ENCODE assay signal across 17 cellular contexts in the genomic region with DNA sequence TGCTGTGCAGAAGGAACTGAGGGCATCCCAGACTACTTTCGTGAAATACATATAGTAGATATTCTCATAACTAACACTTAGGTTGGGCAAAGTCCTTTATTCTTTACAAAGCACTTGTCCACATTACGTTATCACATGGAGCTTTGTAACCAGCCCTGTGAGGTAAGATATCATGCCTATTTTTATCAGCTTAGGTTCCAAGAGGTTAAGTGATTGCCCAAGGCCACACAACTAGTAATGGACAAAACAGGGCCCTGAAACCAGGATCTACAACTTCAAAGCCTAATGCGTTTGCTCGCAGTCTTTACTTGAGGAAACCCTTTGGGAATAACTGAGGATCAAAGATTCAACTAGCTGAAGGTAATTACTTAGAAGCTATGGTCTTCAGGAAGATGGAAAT.
A peak's percentile ranks its signal among the peaks of the same experiment; 100 is the strongest.
DNase-seq lines count a peak whose midpoint lies in the region; ATAC-seq, FAIRE-seq and TF ChIP-seq lines count a peak whose summit lies in the region.
"Had no signal": no experiment of that assay in that cellular context is flagged by ENCODE, and none has a peak within 500 bp of the region (broad histone marks: within the 10 kb centered on the region; RNA-seq: fewer than 3 reads in every experiment).

No MANE protein-coding gene starts in this region.

- no peaks in the 10 kb centered on the region for H3K36me3 ChIP-seq in CD8-positive, alpha-beta T cell (ENCODE audit: insufficient read depth, low read length)
- H3K36me3 ChIP-seq in astrocyte (ENCODE audit: insufficient read depth, low read length) (no peaks in the 10 kb centered on the region), pancreas (no peaks in the 10 kb centered on the region)

- H3K36me3 Mint-ChIP-seq in CD8-positive, alpha-beta T cell = no peaks in the 10 kb centered on the region
- H3K36me3 Mint-ChIP-seq in astrocyte (ENCODE audit: low read depth, unreplicated experiment) = no peaks in the 10 kb centered on the region

- POLR2A ChIA-PET in A549 (lab: Yijun Ruan, JAX) = no interaction called here
- POLR2A ChIA-PET in CD8-positive, alpha-beta T cell (lab: Charles Lee) = no interaction called here

- no peaks in the 10 kb centered on the region for H3K27me3 Mint-ChIP-seq in CD8-positive, alpha-beta T cell (ENCODE audit: low read depth)
- H3K27me3 Mint-ChIP-seq in astrocyte (ENCODE audit: low read depth, unreplicated experiment) = no peaks in the 10 kb centered on the region
- H3K27me3 Mint-ChIP-seq: CD4-positive, alpha-beta T cell had no signal

- no peak for TF ChIP-seq RAD21 in A549 (conservative IDR thresholded peaks at IDR 0.05 in 1 of 2, IDR thresholded peaks at IDR 0.05 in 1 of 2)

- H3K4me3 ChIP-seq in A549 (no peak overlapping the region), astrocyte (ENCODE audit: insufficient read depth, low read depth, low read length) (no peak overlapping the region), pancreas (no peak overlapping the region)
- H3K4me3 ChIP-seq in CD8-positive, alpha-beta T cell (ENCODE audit: low read depth, low read length) = no peak overlapping the region
- H3K4me3 ChIP-seq: GM12878, GM23248, HAP-1, K562 had no signal

- H3K27ac ChIP-seq in A549 = no peak overlapping the region
- no peak overlapping the region for H3K27ac ChIP-seq in CD8-positive, alpha-beta T cell (ENCODE audit: low read depth, low read length)
- H3K27ac ChIP-seq in astrocyte (ENCODE audit: low read depth, low read length) = no peak overlapping the region
- H3K27ac ChIP-seq in pancreas = no peak overlapping the region
- H3K27ac ChIP-seq: C4-2B, GM23248 had no signal

- peak overlapping the region; percentile 35 for H3K27ac Mint-ChIP-seq in CD8-positive, alpha-beta T cell
- H3K27ac Mint-ChIP-seq in astrocyte (ENCODE audit: unreplicated experiment) = no peak overlapping the region
- H3K27ac Mint-ChIP-seq: CD4-positive, alpha-beta T cell had no signal

- ATAC-seq in A549 (no peak), pancreas (peak in 3 of 4 donors; percentile 57 to 81 (median 72)), GM18868 (IDR thresholded peaks at IDR 0.05; ENCODE audit: unreplicated experiment) (no peak), GM18511 (IDR thresholded peaks at IDR 0.05; ENCODE audit: unreplicated experiment) (no peak)
- ATAC-seq in CD8-positive, alpha-beta T cell = no peak
- ATAC-seq: GM12878, K562 had no signal

- no peaks in the 10 kb centered on the region for H3K79me2 ChIP-seq in astrocyte (ENCODE audit: insufficient read depth, low read length)

- TF ChIP-seq EP300 in A549 (IDR thresholded peaks at IDR 0.05) = no peak

- no peak overlapping the region for H2AFZ ChIP-seq in astrocyte (ENCODE audit: low read depth, low read length)
- H2AFZ ChIP-seq: GM23248 had no signal

- peaks cover 14% of the 10 kb centered on the region for H3K4me1 ChIP-seq in A549
- peaks cover 7% of the 10 kb centered on the region for H3K4me1 ChIP-seq in CD8-positive, alpha-beta T cell (ENCODE audit: insufficient read depth, low read length)
- no peaks in the 10 kb centered on the region for H3K4me1 ChIP-seq in astrocyte (ENCODE audit: insufficient read depth, low read length)
- no peaks in the 10 kb centered on the region for H3K4me1 ChIP-seq in pancreas

- no peak overlapping the region for H3K4me2 ChIP-seq in A549
- no peak overlapping the region for H3K4me2 ChIP-seq in astrocyte (ENCODE audit: low read length)

- 76% methylated on average over 4 of the region's 4 CpGs for WGBS in A549 (ENCODE audit: missing lambda C conversion rate)
- WGBS in pancreas, 2 donors = 48 to 58% methylated on average over 4 of the region's 4 CpGs

- no peak overlapping the region for H3K4me3 Mint-ChIP-seq in CD8-positive, alpha-beta T cell
- no peak overlapping the region for H3K4me3 Mint-ChIP-seq in astrocyte (ENCODE audit: unreplicated experiment)
- H3K4me3 Mint-ChIP-seq: CD4-positive, alpha-beta T cell had no signal

- intact Hi-C loops in CD8-positive, alpha-beta T cell (cut with DNase I, micrococcal nuclease) = no loop called here
- intact Hi-C loops in pancreas (cut with DNase I) = no loop called here

- H4K20me1 ChIP-seq in astrocyte (ENCODE audit: insufficient read depth, low read length) = no peaks in the 10 kb centered on the region

- TF ChIP-seq CTCF in A549 (IDR thresholded peaks at IDR 0.05) (no peak), astrocyte (IDR thresholded peaks at IDR 0.05; ENCODE audit: insufficient read depth, low read depth, low read length) (no peak), pancreas (IDR thresholded peaks at IDR 0.05) (no peak)
- no peak for TF ChIP-seq CTCF in CD8-positive, alpha-beta T cell (IDR thresholded peaks at IDR 0.05)

- H3K4me1 Mint-ChIP-seq in CD8-positive, alpha-beta T cell (ENCODE audit: low read depth) = peaks cover 12% of the 10 kb centered on the region
- H3K4me1 Mint-ChIP-seq in astrocyte (ENCODE audit: low read depth, unreplicated experiment) = peaks cover 10% of the 10 kb centered on the region

- no peaks in the 10 kb centered on the region for H3K9me3 ChIP-seq in A549
- H3K9me3 ChIP-seq in CD8-positive, alpha-beta T cell (ENCODE audit: low read length) = no peaks in the 10 kb centered on the region
- no peaks in the 10 kb centered on the region for H3K9me3 ChIP-seq in astrocyte (ENCODE audit: insufficient read depth, low read depth, low read length)
- no peaks in the 10 kb centered on the region for H3K9me3 ChIP-seq in pancreas

- CTCF ChIA-PET in A549 (lab: Yijun Ruan, JAX) = interaction anchor here (0.8 kb wide), 1 partner anchor 55 kb away, joined by 3 read pairs; no protein-coding TSS in a partner anchor
- CTCF ChIA-PET in CD8-positive, alpha-beta T cell (lab: Charles Lee) = no interaction called here

- peak; percentile 51 for FAIRE-seq in A549 (lab: Jason Lieb, UNC)
- peak; percentile 23 for FAIRE-seq in astrocyte (lab: Jason Lieb, UNC)
- FAIRE-seq in pancreas (lab: Jason Lieb, UNC) = no peak
- FAIRE-seq: A204.1, GM12878, K562 had no signal

- no peak for TF ChIP-seq POLR2A in A549 (IDR thresholded peaks at IDR 0.05; ENCODE audit: low read length)

- no peaks in the 10 kb centered on the region for H3K27me3 ChIP-seq in CD8-positive, alpha-beta T cell (ENCODE audit: insufficient read depth, low read length)
- H3K27me3 ChIP-seq in astrocyte (ENCODE audit: insufficient read depth, low read length) = no peaks in the 10 kb centered on the region
- H3K27me3 ChIP-seq in pancreas = peaks cover 0 to 10% (median 0%) of the 10 kb centered on the region in 4 donors

- no peaks in the 10 kb centered on the region for H3K9me3 Mint-ChIP-seq in CD8-positive, alpha-beta T cell
- H3K9me3 Mint-ChIP-seq in astrocyte (ENCODE audit: unreplicated experiment) = no peaks in the 10 kb centered on the region
- H3K9me3 Mint-ChIP-seq: CD4-positive, alpha-beta T cell had no signal

- H3K9ac ChIP-seq in astrocyte (ENCODE audit: low read length) = no peak overlapping the region
- H3K9ac ChIP-seq: GM23248 had no signal

- DNase-seq in A549 (ENCODE audit: low read depth in 1 of 2, low spot score in 1 of 2) (no peak), astrocyte (ENCODE audit: low read depth) (no peak), pancreas (no peak), NCI-H524 treated with DMSO at 0.1 percent for 48 hours (lab: John Stamatoyannopoulos, UW) (no peak)
- DNase-seq in CD8-positive, alpha-beta T cell = no peak
- DNase-seq: AML-193; CD4-positive, alpha-beta T cell; DMS79 treated with DMSO at 0.1 percent for 48 hours; GM23248; IMR-90 had no signal

TF ChIP-seq in A549, 52 proteins besides CTCF, POLR2A, EP300 and RAD21 (continues in another document):
- TF ChIP-seq MAZ (IDR thresholded peaks at IDR 0.05; ENCODE audit: borderline replicate concordance, low read depth, low read length) (no peak), RFX5 (IDR thresholded peaks at IDR 0.05) (no peak), FOSB (CRISPR knock-in tag; IDR thresholded peaks at IDR 0.05) (no peak), KDM1A (IDR thresholded peaks at IDR 0.05; ENCODE audit: low read depth) (no peak), NR3C1 (IDR thresholded peaks at IDR 0.05) (no peak), HDAC2 (IDR thresholded peaks at IDR 0.05) (no peak), ZSCAN20 (CRISPR knock-in tag; IDR thresholded peaks at IDR 0.05) (no peak), CHD2 (IDR thresholded peaks at IDR 0.05; ENCODE audit: low read length, partially characterized antibody) (no peak), ZFP36 (IDR thresholded peaks at IDR 0.05; ENCODE audit: borderline replicate concordance, partially characterized antibody) (no peak), FOXS1 (CRISPR knock-in tag; IDR thresholded peaks at IDR 0.05) (no peak), JUNB (IDR thresholded peaks at IDR 0.05) (no peak), EHMT2 (IDR thresholded peaks at IDR 0.05; ENCODE audit: low read depth) (no peak)
- TF ChIP-seq, protein P1, sequence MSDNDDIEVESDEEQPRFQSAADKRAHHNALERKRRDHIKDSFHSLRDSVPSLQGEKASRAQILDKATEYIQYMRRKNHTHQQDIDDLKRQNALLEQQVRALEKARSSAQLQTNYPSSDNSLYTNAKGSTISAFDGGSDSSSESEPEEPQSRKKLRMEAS (IDR thresholded peaks at IDR 0.05) = no peak
- TF ChIP-seq, protein P2, sequence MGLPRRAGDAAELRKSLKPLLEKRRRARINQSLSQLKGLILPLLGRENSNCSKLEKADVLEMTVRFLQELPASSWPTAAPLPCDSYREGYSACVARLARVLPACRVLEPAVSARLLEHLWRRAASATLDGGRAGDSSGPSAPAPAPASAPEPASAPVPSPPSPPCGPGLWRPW (IDR thresholded peaks at IDR 0.05) = no peak

Comparison
In these comparisons a context has a peak if more than half of its experiments do, and no peak if none do; other contexts are left out.
1. ATAC-seq: peak in pancreas (3 of 4); none in A549 (0 of 2), CD8-positive, alpha-beta T cell (single experiment), GM18868 (single experiment) and GM18511 (single experiment).